ENCODE assay signal across 1 cellular context in genomic region chr4:152281822-152282221, GRCh38.
TF ChIP-seq lines count a peak whose summit lies in the region.

No MANE protein-coding gene starts in this region.

TF ChIP-seq in GM23338, 12 proteins besides CTCF, POLR2A, EP300 and RAD21 (continued from another document):
- TF ChIP-seq ZNF462 (CRISPR knock-in tag; IDR thresholded peaks at IDR 0.05) (no peak), NANOG (IDR thresholded peaks at IDR 0.05; ENCODE audit: borderline replicate concordance) (no peak)
TF ChIP-seq in GM23338: peak in this region for 0.
